8 cellular contexts compared by ENCODE assay signal in genomic region chr6:169253745-169254238, GRCh38. TPM values are rescaled to one million over a fixed set of nuclear protein-coding genes. Genes with fewer than 3 reads are reported as not detected.
DNase-seq lines count a peak whose midpoint lies in the region; ATAC-seq lines count a peak whose summit lies in the region.

Gene THBS2 (minus strand): TSS chr6:169253846. CDS start chr6:169250784, 3,062 bp downstream.

- H3K4me1 ChIP-seq in skeletal muscle tissue (ENCODE audit: control insufficient read depth in 3 of 3, insufficient read depth in 3 of 3, low read length in 3 of 3): peaks cover 2 to 4% (median 4%) of the 10 kb centered on the region in 3 donors

- no peak for ATAC-seq in GM19023 (IDR thresholded peaks at IDR 0.05; ENCODE audit: unreplicated experiment)
- no peak for ATAC-seq in GM21576 (IDR thresholded peaks at IDR 0.05; ENCODE audit: unreplicated experiment)

- H3K9ac ChIP-seq in skeletal muscle tissue (ENCODE audit: low read depth in 1 of 3, low read length in 3 of 3): peak within 1 kb of the TSS; percentile 38 to 54 (median 51)

- H3K4me3 ChIP-seq in skeletal muscle tissue (ENCODE audit: low read length in 3 of 3): peak within 1 kb of the TSS; percentile 41 to 64 (median 46)

- H3K9me3 ChIP-seq in skeletal muscle tissue (ENCODE audit: control insufficient read depth in 3 of 3, low read length in 3 of 3): peaks cover 0 to 4% (median 4%) of the 10 kb centered on the region in 3 donors

- H3K27ac ChIP-seq in skeletal muscle tissue (ENCODE audit: low read depth, low read length): peak within 1 kb of the TSS; percentile 40

- H3K36me3 ChIP-seq in skeletal muscle tissue (ENCODE audit: control insufficient read depth in 3 of 3, insufficient read depth in 3 of 3, low read length in 3 of 3): peaks cover 0 to 2% (median 0%) of the 10 kb centered on the region in 3 donors

- DNase-seq in GOT3 (lab: John Stamatoyannopoulos, UW) (peak; percentile 44), brain pericyte (ENCODE audit: low read depth, low spot score) (peak; percentile 34), inferior parietal cortex (ENCODE audit: extremely low spot score) (peak; percentile 27), NCI-H524 treated with DMSO at 0.1 percent for 48 hours (lab: John Stamatoyannopoulos, UW) (no peak)
- no peak for DNase-seq in activated CD8-positive, alpha-beta memory T cell treated with anti-CD3 and anti-CD28 coated beads for 24 hours

- peaks cover 27 to 48% (median 39%) of the 10 kb centered on the region in 3 donors for H3K27me3 ChIP-seq in skeletal muscle tissue (ENCODE audit: control insufficient read depth in 3 of 3, insufficient read depth in 3 of 3, low read length in 3 of 3)

RNA-seq across cellular contexts. Expression of gene THBS2, which starts in this region (rescaled TPM):
- total RNA-seq in skeletal muscle tissue: 76.2 TPM

Comparison
In these comparisons a context has a peak if more than half of its experiments do, and no peak if none do; other contexts are left out.
1. DNase-seq: peak in GOT3 (single experiment), brain pericyte (single experiment) and inferior parietal cortex (single experiment); none in NCI-H524 treated with DMSO at 0.1 percent for 48 hours (single experiment) and activated CD8-positive, alpha-beta memory T cell treated with anti-CD3 and anti-CD28 coated beads for 24 hours (single experiment).